In genomic region chr9:78919701-78920100, GRCh38 we compare ENCODE assay signal across 24 cellular contexts.
A peak's percentile ranks its signal among the peaks of the same experiment; 100 is the strongest.
DNase-seq lines count a peak whose midpoint lies in the region; FAIRE-seq and TF ChIP-seq lines count a peak whose summit lies in the region.
"Had no signal": no experiment of that assay in that cellular context is flagged by ENCODE, and none has a peak within 500 bp of the region (broad histone marks: within the 10 kb centered on the region; RNA-seq: fewer than 3 reads in every experiment).

No MANE protein-coding gene starts in this region.

- H3K36me3 ChIP-seq in bronchial epithelial cell (ENCODE audit: control insufficient read depth, insufficient read depth, low read length): no peaks in the 10 kb centered on the region
- H3K36me3 ChIP-seq: HAP-1 had no signal

- H3K4me3 ChIP-seq in bronchial epithelial cell (ENCODE audit: low read depth, low read length) (no peak overlapping the region), coronary artery (no peak overlapping the region)
- H3K4me3 ChIP-seq: GM23248, HAP-1, SK-N-MC had no signal

- no peak for FAIRE-seq in bronchial epithelial cell (lab: Jason Lieb, UNC)
- FAIRE-seq: GM12891 had no signal

- no peaks in the 10 kb centered on the region for H3K27me3 ChIP-seq in bronchial epithelial cell (ENCODE audit: control insufficient read depth, insufficient read depth, low read length)

- TF ChIP-seq CTCF in bronchial epithelial cell (IDR thresholded peaks at IDR 0.05; ENCODE audit: insufficient read depth, low read length, severe bottlenecking) (no peak), coronary artery (IDR thresholded peaks at IDR 0.05) (no peak)

- DNase-seq in HCEC 1CT: peak; percentile 47
- DNase-seq in NCI-H226: peak; percentile 59
- DNase-seq in bronchial epithelial cell (ENCODE audit: low read depth): peak; percentile 87
- peak; percentile 1 for DNase-seq in kidney glomerular epithelial cell (lab: John Stamatoyannopoulos, UW)
- no peak for DNase-seq in coronary artery (ENCODE audit: low spot score)
- DNase-seq in GM19238 (ENCODE audit: insufficient read length, low spot score): no peak
- no peak for DNase-seq in NOMO-1 treated with dmso at 0.1 percent for 144 hours (lab: John Stamatoyannopoulos, UW; ENCODE audit: unreplicated experiment)
- no peak for DNase-seq in MV-4-11 (lab: John Stamatoyannopoulos, UW)
- DNase-seq: AML-193; C1 segment of cervical spinal cord; CD8-positive, alpha-beta T cell; GM23248; Karpas-422; MM.1S; NCI-H1092; NCI-H146; NCI-H2029; NCI-H345; NCI-H524; NCI-H82; SHP77 treated with DMSO at 0.1 percent for 48 hours had no signal

- no peak overlapping the region for H3K27ac ChIP-seq in coronary artery
- H3K27ac ChIP-seq: GM23248, SK-N-MC had no signal

Comparison
In these comparisons a context has a peak if more than half of its experiments do, and no peak if none do; other contexts are left out.
1. DNase-seq: peak in HCEC 1CT (single experiment), NCI-H226 (single experiment), bronchial epithelial cell (single experiment) and kidney glomerular epithelial cell (single experiment); none in coronary artery (single experiment), GM19238 (single experiment), NOMO-1 treated with dmso at 0.1 percent for 144 hours (single experiment) and MV-4-11 (single experiment).